Comparison of ENCODE assay signal across 12 cellular contexts in genomic region chr9:108056083-108056804, GRCh38.
DNase-seq lines count a peak whose midpoint lies in the region; ATAC-seq and TF ChIP-seq lines count a peak whose summit lies in the region.
"Had no signal": no experiment of that assay in that cellular context is flagged by ENCODE, and none has a peak within 500 bp of the region (broad histone marks: within the 10 kb centered on the region; RNA-seq: fewer than 3 reads in every experiment).

No MANE protein-coding gene starts in this region.

- TF ChIP-seq CTCF in AG10803 (conservative IDR thresholded peaks at IDR 0.05; ENCODE audit: low read length) = no peak
- no peak for TF ChIP-seq CTCF in chondrocyte (IDR thresholded peaks at IDR 0.05)

- no peak overlapping the region for H2BK15ac ChIP-seq in mesendoderm (replicated peaks; ENCODE audit: low read depth)

- no peak overlapping the region for H2BK120ac ChIP-seq in mesendoderm (ENCODE audit: low read depth, low read length)

- peak; percentile 41 for ATAC-seq in left colon
- no peak for ATAC-seq in HG02763 (IDR thresholded peaks at IDR 0.05; ENCODE audit: unreplicated experiment)
- ATAC-seq in GM19397 (IDR thresholded peaks at IDR 0.05; ENCODE audit: unreplicated experiment) = no peak
- ATAC-seq: natural killer cell treated with Interleukin-12 subunit alpha and Interleukin-12 subunit beta and Interleukin-15 and Interleukin-18, amount 100 ng/mL, for 72 hours had no signal

- WGBS in mesendoderm (ENCODE audit: extremely low coverage, insufficient coverage, low lambda C conversion rate) = no CpG with 5 or more reads among the region's 6 CpGs

- no peaks in the 10 kb centered on the region for H3K27me3 ChIP-seq in mesendoderm (ENCODE audit: insufficient read depth, low read length, poor library complexity)
- H3K27me3 ChIP-seq: BE2C had no signal

- H3K27ac ChIP-seq in mesendoderm (ENCODE audit: low read depth, low read length) = no peak overlapping the region

- no peaks in the 10 kb centered on the region for H3K9me3 Mint-ChIP-seq in chondrocyte (ENCODE audit: low read depth)

- DNase-seq in AG10803 (ENCODE audit: low read depth) (peak; percentile 43), MV-4-11 (lab: John Stamatoyannopoulos, UW) (peak; percentile 29), chondrocyte (ENCODE audit: low spot score) (no peak), left colon (no peak), mesendoderm (no peak)
- no peak for DNase-seq in activated CD8-positive, alpha-beta memory T cell treated with anti-CD3 and anti-CD28 coated beads, Interleukin-2, amount 50 U/mL, for 48 hours
- DNase-seq: BE2C; effector CD8-positive, alpha-beta T cell; GF-D8 had no signal

- H3K4me1 ChIP-seq in mesendoderm (ENCODE audit: control insufficient read depth, low read depth, low read length) = peaks cover 9% of the 10 kb centered on the region

- peak overlapping the region; percentile 27 for H3K27ac Mint-ChIP-seq in chondrocyte (ENCODE audit: unreplicated experiment)
- H3K27ac Mint-ChIP-seq: natural killer cell treated with Interleukin-12 subunit alpha and Interleukin-12 subunit beta and Interleukin-15 and Interleukin-18, amount 100 ng/mL, for 72 hours had no signal

- H3K56ac ChIP-seq in mesendoderm (ENCODE audit: low read length) = no peak overlapping the region

- no peaks in the 10 kb centered on the region for H3K79me1 ChIP-seq in mesendoderm (ENCODE audit: low read length)

- H3K18ac ChIP-seq in mesendoderm (ENCODE audit: low read length) = no peak overlapping the region

- intact Hi-C loops in left colon (cut with DNase I, micrococcal nuclease) = no loop called here

- peak overlapping the region; percentile 12; the same call in 1 of the 2 replicates for H3K4me3 ChIP-seq in AG10803 (ENCODE audit: low read length)
- H3K4me3 ChIP-seq in mesendoderm (ENCODE audit: low read length) = no peak overlapping the region

- no peak overlapping the region for H3K4me2 ChIP-seq in mesendoderm (ENCODE audit: low read length)

- no peak overlapping the region for H3K4me3 Mint-ChIP-seq in chondrocyte (ENCODE audit: unreplicated experiment)
- H3K4me3 Mint-ChIP-seq: natural killer cell treated with Interleukin-12 subunit alpha and Interleukin-12 subunit beta and Interleukin-15 and Interleukin-18, amount 100 ng/mL, for 72 hours had no signal

- no peak overlapping the region for H4K8ac ChIP-seq in mesendoderm (ENCODE audit: low read depth, low read length)

- H3K4me1 Mint-ChIP-seq in chondrocyte (ENCODE audit: low read depth) = peaks cover 61% of the 10 kb centered on the region

- no peak overlapping the region for H3K4ac ChIP-seq in mesendoderm (ENCODE audit: low read depth, low read length)

- H3K27me3 Mint-ChIP-seq in chondrocyte (ENCODE audit: low read depth) = peaks cover 1% of the 10 kb centered on the region
- H3K27me3 Mint-ChIP-seq: natural killer cell treated with Interleukin-12 subunit alpha and Interleukin-12 subunit beta and Interleukin-15 and Interleukin-18, amount 100 ng/mL, for 72 hours had no signal

- H3K23ac ChIP-seq in mesendoderm (ENCODE audit: low read length) = no peak overlapping the region

- no peak overlapping the region for H3K9ac ChIP-seq in mesendoderm (ENCODE audit: low read length)

- no peaks in the 10 kb centered on the region for H3K36me3 Mint-ChIP-seq in chondrocyte (ENCODE audit: low read depth)
- H3K36me3 Mint-ChIP-seq: natural killer cell treated with Interleukin-12 subunit alpha and Interleukin-12 subunit beta and Interleukin-15 and Interleukin-18, amount 100 ng/mL, for 72 hours had no signal

- H2AK5ac ChIP-seq in mesendoderm (ENCODE audit: low read length) = no peak overlapping the region

- no peaks in the 10 kb centered on the region for H3K36me3 ChIP-seq in mesendoderm (ENCODE audit: control insufficient read depth, insufficient read depth, low read length)
- H3K36me3 ChIP-seq: BE2C had no signal

- no peak overlapping the region for H2BK5ac ChIP-seq in mesendoderm (ENCODE audit: low read length)

- H3K79me2 ChIP-seq in mesendoderm (ENCODE audit: control insufficient read depth, insufficient read depth, low read length) = no peaks in the 10 kb centered on the region

- no peak overlapping the region for H4K5ac ChIP-seq in mesendoderm (ENCODE audit: low read length)

Comparison
In these comparisons a context has a peak if more than half of its experiments do, and no peak if none do; other contexts are left out.
1. DNase-seq: peak in AG10803 (single experiment) and MV-4-11 (single experiment); none in chondrocyte (single experiment), left colon (0 of 2), mesendoderm (single experiment) and activated CD8-positive, alpha-beta memory T cell treated with anti-CD3 and anti-CD28 coated beads, Interleukin-2, amount 50 U/mL, for 48 hours (single experiment).